ENCODE assay signal across 14 cellular contexts in the genomic region with DNA sequence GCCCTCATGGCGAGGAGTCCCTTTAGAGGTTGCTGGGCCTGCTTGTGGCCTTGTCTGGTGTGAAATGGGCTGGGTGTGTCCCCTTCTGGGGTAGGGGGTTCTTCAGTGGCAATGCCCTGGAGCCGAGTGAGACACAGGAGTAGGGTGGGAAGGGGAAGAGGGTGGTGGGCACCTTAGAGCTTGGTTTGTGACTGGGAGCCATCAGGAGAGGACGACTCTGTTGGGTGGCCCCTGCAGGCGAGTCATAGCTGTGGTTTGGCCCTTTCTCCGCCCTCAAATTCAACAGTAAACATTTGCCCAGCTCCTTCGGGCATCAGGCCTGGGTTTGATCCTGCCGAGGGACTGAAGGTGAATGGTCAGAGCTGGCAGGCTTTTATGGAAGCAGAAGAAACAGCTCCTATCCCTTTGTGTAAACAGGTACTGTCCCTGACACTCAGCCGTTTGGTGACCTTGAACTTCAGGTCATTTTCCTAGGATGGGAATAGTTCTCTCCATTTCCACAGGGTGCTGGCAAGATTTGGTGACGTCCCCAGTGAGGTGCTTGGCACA. TPM values are rescaled to one million over a fixed set of nuclear protein-coding genes. Genes with fewer than 3 reads are reported as not detected.
DNase-seq lines count a peak whose midpoint lies in the region; ATAC-seq and TF ChIP-seq lines count a peak whose summit lies in the region.
"Had no signal": no experiment of that assay in that cellular context is flagged by ENCODE, and none has a peak within 500 bp of the region (broad histone marks: within the 10 kb centered on the region; RNA-seq: fewer than 3 reads in every experiment).

No MANE protein-coding gene starts in this region.

- H3K4me3 Mint-ChIP-seq in activated naive CD4-positive, alpha-beta T cell treated with anti-CD3 and anti-CD28 coated beads, Interleukin-2, amount 10 ng/mL, durations not matched to agents 7 days and 5 days, result peak overlapping the region; percentile 21
- no peak overlapping the region for H3K4me3 Mint-ChIP-seq in activated naive CD4-positive, alpha-beta T cell treated with anti-CD3 and anti-CD28 coated beads for 36 hours
- no peak overlapping the region for H3K4me3 Mint-ChIP-seq in stimulated activated effector memory CD8-positive, alpha-beta T cell treated with anti-CD3 and anti-CD28 coated beads, Interleukin-12 subunit alpha, Interleukin-12 subunit beta, amount 100 ng/mL, for 72 hours
- H3K4me3 Mint-ChIP-seq: activated B cell treated with CpG ODN at 0.5 μM for 24 hours had no signal

- intact Hi-C loops in activated naive CD4-positive, alpha-beta T cell treated with anti-CD3 and anti-CD28 coated beads for 36 hours (cut with micrococcal nuclease), result no loop called here

- peak overlapping the region; percentile 90 for H3K27ac ChIP-seq in RWPE1
- H3K27ac ChIP-seq: thoracic aorta had no signal

- peaks cover 3% of the 10 kb centered on the region for H3K36me3 Mint-ChIP-seq in activated naive CD4-positive, alpha-beta T cell treated with anti-CD3 and anti-CD28 coated beads, Interleukin-2, amount 10 ng/mL, durations not matched to agents 7 days and 5 days
- peaks cover 9% of the 10 kb centered on the region for H3K36me3 Mint-ChIP-seq in activated naive CD4-positive, alpha-beta T cell treated with anti-CD3 and anti-CD28 coated beads for 36 hours (ENCODE audit: low read depth)
- peaks cover 16% of the 10 kb centered on the region for H3K36me3 Mint-ChIP-seq in stimulated activated effector memory CD8-positive, alpha-beta T cell treated with anti-CD3 and anti-CD28 coated beads, Interleukin-12 subunit alpha, Interleukin-12 subunit beta, amount 100 ng/mL, for 72 hours

- peak; percentile 44 for ATAC-seq in left lobe of liver
- no peak for ATAC-seq in stimulated activated effector memory CD8-positive, alpha-beta T cell treated with anti-CD3 and anti-CD28 coated beads, Interleukin-12 subunit alpha, Interleukin-12 subunit beta, amount 100 ng/mL, for 72 hours
- ATAC-seq in HG02642 (IDR thresholded peaks at IDR 0.05; ENCODE audit: poor library complexity, unreplicated experiment), result no peak
- no peak for ATAC-seq in HG03354 (IDR thresholded peaks at IDR 0.05; ENCODE audit: poor library complexity, severe bottlenecking, unreplicated experiment)

- no peak for TF ChIP-seq CTCF in RWPE1 (conservative IDR thresholded peaks at IDR 0.05; ENCODE audit: low read depth)

- no peaks in the 10 kb centered on the region for H3K9me3 Mint-ChIP-seq in activated naive CD4-positive, alpha-beta T cell treated with anti-CD3 and anti-CD28 coated beads, Interleukin-2, amount 10 ng/mL, durations not matched to agents 7 days and 5 days
- H3K9me3 Mint-ChIP-seq in activated naive CD4-positive, alpha-beta T cell treated with anti-CD3 and anti-CD28 coated beads for 36 hours, result no peaks in the 10 kb centered on the region
- H3K9me3 Mint-ChIP-seq in stimulated activated effector memory CD8-positive, alpha-beta T cell treated with anti-CD3 and anti-CD28 coated beads, Interleukin-12 subunit alpha, Interleukin-12 subunit beta, amount 100 ng/mL, for 72 hours, result no peaks in the 10 kb centered on the region
- H3K9me3 Mint-ChIP-seq: activated B cell treated with CpG ODN at 0.5 μM for 24 hours had no signal

- DNase-seq in activated naive CD4-positive, alpha-beta T cell treated with anti-CD3 and anti-CD28 coated beads, Interleukin-2, amount 10 ng/mL, durations not matched to agents 7 days and 5 days, result no peak
- no peak for DNase-seq in activated naive CD4-positive, alpha-beta T cell treated with anti-CD3 and anti-CD28 coated beads for 36 hours
- DNase-seq in RWPE1 (ENCODE audit: low spot score) (no peak), left lobe of liver (ENCODE audit: low spot score) (peak; percentile 88)
- DNase-seq in stimulated activated effector memory CD8-positive, alpha-beta T cell treated with anti-CD3 and anti-CD28 coated beads, Interleukin-12 subunit alpha, Interleukin-12 subunit beta, amount 100 ng/mL, for 72 hours (ENCODE audit: low spot score in 2 of 2), result no peak
- no peak for DNase-seq in activated naive CD4-positive, alpha-beta T cell (lab: John Stamatoyannopoulos, UW)
- DNase-seq: activated B cell treated with CpG ODN at 0.5 μM for 24 hours, activated gamma-delta T cell, BE2C, kidney glomerular epithelial cell, retina had no signal

- no peaks in the 10 kb centered on the region for H3K27me3 Mint-ChIP-seq in activated naive CD4-positive, alpha-beta T cell treated with anti-CD3 and anti-CD28 coated beads, Interleukin-2, amount 10 ng/mL, durations not matched to agents 7 days and 5 days
- no peaks in the 10 kb centered on the region for H3K27me3 Mint-ChIP-seq in activated naive CD4-positive, alpha-beta T cell treated with anti-CD3 and anti-CD28 coated beads for 36 hours (ENCODE audit: low read depth)
- H3K27me3 Mint-ChIP-seq: activated B cell treated with CpG ODN at 0.5 μM for 24 hours had no signal

- H3K27ac Mint-ChIP-seq in activated naive CD4-positive, alpha-beta T cell treated with anti-CD3 and anti-CD28 coated beads, Interleukin-2, amount 10 ng/mL, durations not matched to agents 7 days and 5 days, result peak overlapping the region; percentile 55
- no peak overlapping the region for H3K27ac Mint-ChIP-seq in activated naive CD4-positive, alpha-beta T cell treated with anti-CD3 and anti-CD28 coated beads for 36 hours
- peak overlapping the region; percentile 69 for H3K27ac Mint-ChIP-seq in stimulated activated effector memory CD8-positive, alpha-beta T cell treated with anti-CD3 and anti-CD28 coated beads, Interleukin-12 subunit alpha, Interleukin-12 subunit beta, amount 100 ng/mL, for 72 hours
- H3K27ac Mint-ChIP-seq: activated B cell treated with CpG ODN at 0.5 μM for 24 hours had no signal

- POLR2A ChIA-PET in RWPE1 (lab: Yijun Ruan, JAX; ENCODE audit: low non-redundant PET), result interaction anchor here (0.5 to 0.7 kb wide), 2 partner anchors 26 to 146 kb away, joined by 3 to 13 read pairs; no protein-coding TSS in a partner anchor

- peaks cover 25% of the 10 kb centered on the region for H3K4me1 Mint-ChIP-seq in activated naive CD4-positive, alpha-beta T cell treated with anti-CD3 and anti-CD28 coated beads, Interleukin-2, amount 10 ng/mL, durations not matched to agents 7 days and 5 days
- peaks cover 22% of the 10 kb centered on the region for H3K4me1 Mint-ChIP-seq in activated naive CD4-positive, alpha-beta T cell treated with anti-CD3 and anti-CD28 coated beads for 36 hours (ENCODE audit: low read depth)
- H3K4me1 Mint-ChIP-seq in stimulated activated effector memory CD8-positive, alpha-beta T cell treated with anti-CD3 and anti-CD28 coated beads, Interleukin-12 subunit alpha, Interleukin-12 subunit beta, amount 100 ng/mL, for 72 hours, result peaks cover 17% of the 10 kb centered on the region

- CTCF ChIA-PET in activated naive CD4-positive, alpha-beta T cell treated with anti-CD3 and anti-CD28 coated beads, Interleukin-2, amount 10 ng/mL, durations not matched to agents 7 days and 5 days (lab: Charles Lee), result interaction anchor here (0.9 to 1.1 kb wide), 2 partner anchors 26 to 239 kb away, joined by 3 to 6 read pairs; no protein-coding TSS in a partner anchor
- CTCF ChIA-PET in activated naive CD4-positive, alpha-beta T cell treated with anti-CD3 and anti-CD28 coated beads for 36 hours (lab: Charles Lee), result interaction anchor here (1.1 kb wide), 1 partner anchor 32 kb away, joined by 3 read pairs; no protein-coding TSS in a partner anchor
- CTCF ChIA-PET in RWPE1 (lab: Yijun Ruan, JAX), result no interaction called here

RNA-seq across cellular contexts. Expression of a gene that starts 2.9 kb away (rescaled TPM):
- total RNA-seq in activated naive CD4-positive, alpha-beta T cell treated with anti-CD3 and anti-CD28 coated beads for 36 hours, result 10 to 100 TPM; 21.2 to 21.7 TPM
- 12.7 TPM for total RNA-seq in left lobe of liver

RNA-seq across cellular contexts. Expression of a gene that starts 9.9 kb away (rescaled TPM):
- under 1 TPM; 0.33 to 0.62 TPM for total RNA-seq in activated naive CD4-positive, alpha-beta T cell treated with anti-CD3 and anti-CD28 coated beads for 36 hours
- total RNA-seq in left lobe of liver, result 1.2 TPM

RNA-seq across cellular contexts. Expression of a gene that starts 11.7 kb away (rescaled TPM):
- 10 to 100 TPM; 11.2 to 12.2 TPM for total RNA-seq in activated naive CD4-positive, alpha-beta T cell treated with anti-CD3 and anti-CD28 coated beads for 36 hours
- 7.5 TPM for total RNA-seq in left lobe of liver

RNA-seq across cellular contexts. Expression of a gene that starts 15.7 kb away (rescaled TPM):
- total RNA-seq in activated naive CD4-positive, alpha-beta T cell treated with anti-CD3 and anti-CD28 coated beads for 36 hours, result 1 to 10 TPM; 2.6 to 3.1 TPM
- 5.3 TPM for total RNA-seq in left lobe of liver

RNA-seq across cellular contexts. Expression of a gene that starts 21.1 kb away (rescaled TPM):
- total RNA-seq in activated naive CD4-positive, alpha-beta T cell treated with anti-CD3 and anti-CD28 coated beads for 36 hours, result 10 to 100 TPM; 70.0 to 70.1 TPM
- total RNA-seq in left lobe of liver, result 16.9 TPM
